In genomic region chr3:161156936-161157335, GRCh38 we compare ENCODE assay signal across 30 cellular contexts.
"Had no signal": no experiment of that assay in that cellular context is flagged by ENCODE, and none has a peak within 500 bp of the region (broad histone marks: within the 10 kb centered on the region; RNA-seq: fewer than 3 reads in every experiment).

No MANE protein-coding gene starts in this region.

- H3K4me1 Mint-ChIP-seq: immature natural killer cell; mesothelial cell of epicardium; naive B cell; natural killer cell; nephron progenitor cell; neural progenitor cell; stimulated activated naive B cell treated with anti-CD40 and anti-IgM and Interleukin-4, amounts not matched to agents 10 μg/mL and 1 μg/mL and 100 μg/mL, for 72 hours had no signal

- H3K9me3 Mint-ChIP-seq: immature natural killer cell, natural killer cell, neural progenitor cell had no signal

- H3K4me3 ChIP-seq: left lung, lower lobe of right lung, neural progenitor cell, ovary, right atrium auricular region, right lobe of liver, smooth muscle cell, stomach, thoracic aorta, tibial artery, upper lobe of right lung had no signal

- H3K27ac Mint-ChIP-seq: immature natural killer cell; mesothelial cell of epicardium; naive B cell; natural killer cell; nephron progenitor cell; neural progenitor cell; progenitor cell of endocrine pancreas; stimulated activated naive B cell treated with anti-CD40 and anti-IgM and Interleukin-4, amounts not matched to agents 10 μg/mL and 1 μg/mL and 100 μg/mL, for 72 hours had no signal

- FAIRE-seq: islet of Langerhans, kidney, urothelium cell line had no signal

- DNase-seq: hypothalamus; immature natural killer cell; kidney; left colon; left lung; lower lobe of right lung; mammary epithelial cell; mesendoderm; naive B cell; natural killer cell; nephron progenitor cell; ovary; right lobe of liver; stimulated activated CD4-positive, alpha-beta T cell treated with anti-CD3 and anti-CD28 coated beads, Interleukin-1b, Interleukin-23, amount 100 ng/mL, for 48 hours; stimulated activated CD4-positive, alpha-beta T cell treated with anti-CD3 and anti-CD28 coated beads, Interleukin-2, amount 100 ng/mL, for 48 hours; stimulated activated CD4-positive, alpha-beta T cell treated with anti-CD3 and anti-CD28 coated beads, Interleukin-4, amount 100 ng/mL, for 4 hours; stimulated activated CD8-positive, alpha-beta memory T cell treated with anti-CD3 and anti-CD28 coated beads, Interleukin-4, amount 100 ng/mL, for 48 hours; stimulated activated naive B cell treated with anti-CD40 and anti-IgM and Interleukin-4, amounts not matched to agents 10 μg/mL and 1 μg/mL and 100 μg/mL, for 72 hours; stimulated activated naive CD8-positive, alpha-beta T cell treated with anti-CD3 and anti-CD28 coated beads, Interleukin-15, Interleukin-2, amounts not matched to agents 100 U/mL and 50 U/mL, for 24 hours; stomach; tibial artery; upper lobe of right lung had no signal

- H3K36me3 Mint-ChIP-seq: immature natural killer cell; naive B cell; natural killer cell; neural progenitor cell; stimulated activated naive B cell treated with anti-CD40 and anti-IgM and Interleukin-4, amounts not matched to agents 10 μg/mL and 1 μg/mL and 100 μg/mL, for 72 hours had no signal

- H3K4me3 Mint-ChIP-seq: immature natural killer cell; mesothelial cell of epicardium; naive B cell; natural killer cell; nephron progenitor cell; neural progenitor cell; stimulated activated naive B cell treated with anti-CD40 and anti-IgM and Interleukin-4, amounts not matched to agents 10 μg/mL and 1 μg/mL and 100 μg/mL, for 72 hours had no signal

- ATAC-seq: left colon; left lung; lower lobe of right lung; natural killer cell; right lobe of liver; stimulated activated naive B cell treated with anti-CD40 and anti-IgM and Interleukin-4, amounts not matched to agents 10 μg/mL and 1 μg/mL and 100 μg/mL, for 72 hours; stimulated activated naive CD8-positive, alpha-beta T cell treated with anti-CD3 and anti-CD28 coated beads, Interleukin-15, Interleukin-2, amounts not matched to agents 100 U/mL and 50 U/mL, for 24 hours; upper lobe of right lung had no signal
